Comparison of ENCODE assay signal across 10 cellular contexts in genomic region chr14:76870146-76870545, GRCh38. TPM values are rescaled to one million over a fixed set of nuclear protein-coding genes. Genes with fewer than 3 reads are reported as not detected.
DNase-seq lines count a peak whose midpoint lies in the region; ATAC-seq and TF ChIP-seq lines count a peak whose summit lies in the region.
"Had no signal": no experiment of that assay in that cellular context is flagged by ENCODE, and none has a peak within 500 bp of the region (broad histone marks: within the 10 kb centered on the region; RNA-seq: fewer than 3 reads in every experiment).

No MANE protein-coding gene starts in this region.

- H3K27ac Mint-ChIP-seq in activated CD4-positive, alpha-beta T cell treated with anti-CD3 and anti-CD28 coated beads, Interleukin-2, amount 10 ng/mL, durations not matched to agents 7 days and 5 days = no peak overlapping the region
- H3K27ac Mint-ChIP-seq in chondrocyte (ENCODE audit: unreplicated experiment) = no peak overlapping the region

- DNase-seq in activated CD4-positive, alpha-beta T cell treated with anti-CD3 and anti-CD28 coated beads, Interleukin-2, amount 10 ng/mL, durations not matched to agents 7 days and 5 days = peak; percentile 31
- no peak for DNase-seq in activated CD4-positive, alpha-beta T cell treated with anti-CD3 and anti-CD28 coated beads, Interleukin-2, amount 50 U/mL, for 48 hours
- DNase-seq in NAMALWA (ENCODE audit: low spot score) (peak; percentile 60), chondrocyte (ENCODE audit: low spot score) (no peak), medulla oblongata (ENCODE audit: extremely low spot score) (no peak), HCEC 1CT (no peak)
- DNase-seq: ovary had no signal

- POLR2A ChIA-PET in activated CD4-positive, alpha-beta T cell treated with anti-CD3 and anti-CD28 coated beads, Interleukin-2, amount 10 ng/mL, durations not matched to agents 7 days and 5 days (lab: Charles Lee) = no interaction called here

- no peak overlapping the region for H3K4me3 Mint-ChIP-seq in activated CD4-positive, alpha-beta T cell treated with anti-CD3 and anti-CD28 coated beads, Interleukin-2, amount 10 ng/mL, durations not matched to agents 7 days and 5 days
- H3K4me3 Mint-ChIP-seq in chondrocyte (ENCODE audit: unreplicated experiment) = no peak overlapping the region

- peak; percentile 60 for TF ChIP-seq CTCF in chondrocyte (IDR thresholded peaks at IDR 0.05)

- H3K27me3 Mint-ChIP-seq in activated CD4-positive, alpha-beta T cell treated with anti-CD3 and anti-CD28 coated beads, Interleukin-2, amount 10 ng/mL, durations not matched to agents 7 days and 5 days = no peaks in the 10 kb centered on the region
- peaks cover 16% of the 10 kb centered on the region for H3K27me3 Mint-ChIP-seq in chondrocyte (ENCODE audit: low read depth)

- peaks cover 2% of the 10 kb centered on the region for H3K9me3 Mint-ChIP-seq in activated CD4-positive, alpha-beta T cell treated with anti-CD3 and anti-CD28 coated beads, Interleukin-2, amount 10 ng/mL, durations not matched to agents 7 days and 5 days
- H3K9me3 Mint-ChIP-seq in chondrocyte (ENCODE audit: low read depth) = no peaks in the 10 kb centered on the region

- peaks cover 19% of the 10 kb centered on the region for H3K4me1 Mint-ChIP-seq in activated CD4-positive, alpha-beta T cell treated with anti-CD3 and anti-CD28 coated beads, Interleukin-2, amount 10 ng/mL, durations not matched to agents 7 days and 5 days
- H3K4me1 Mint-ChIP-seq in chondrocyte (ENCODE audit: low read depth) = no peaks in the 10 kb centered on the region

- H3K36me3 Mint-ChIP-seq in activated CD4-positive, alpha-beta T cell treated with anti-CD3 and anti-CD28 coated beads, Interleukin-2, amount 10 ng/mL, durations not matched to agents 7 days and 5 days (ENCODE audit: low read depth) = no peaks in the 10 kb centered on the region
- H3K36me3 Mint-ChIP-seq in chondrocyte (ENCODE audit: low read depth) = no peaks in the 10 kb centered on the region

- CTCF ChIA-PET in activated CD4-positive, alpha-beta T cell treated with anti-CD3 and anti-CD28 coated beads, Interleukin-2, amount 10 ng/mL, durations not matched to agents 7 days and 5 days (lab: Charles Lee) = interaction anchor here (0.7 to 7.4 kb wide), 3 partner anchors 43 to 251 kb away, joined by 3 to 171 read pairs (median 3); no protein-coding TSS in a partner anchor

- ATAC-seq in GM18868 (IDR thresholded peaks at IDR 0.05; ENCODE audit: unreplicated experiment) = no peak
- ATAC-seq in HG02798 (IDR thresholded peaks at IDR 0.05; ENCODE audit: poor library complexity, unreplicated experiment) = no peak

RNA-seq across cellular contexts. Expression of gene LRRC74A, which starts 43.9 kb away (rescaled TPM):
- total RNA-seq in activated CD4-positive, alpha-beta T cell treated with anti-CD3 and anti-CD28 coated beads, Interleukin-2, amount 10 ng/mL, durations not matched to agents 7 days and 5 days = not detected
- total RNA-seq in chondrocyte = not detected in 3 replicates
- total RNA-seq: T-helper 1 cell treated with Interleukin-12 subunit alpha and Interleukin-12 subunit beta and Interleukin-4 antibody, amounts not matched to agents 30 ng/mL and 1 ng/mL, for 36 hours had no signal

RNA-seq across cellular contexts. Expression of gene ANGEL1, which starts 57.5 kb away (rescaled TPM):
- 10 to 100 TPM; 13.7 TPM for total RNA-seq in activated CD4-positive, alpha-beta T cell treated with anti-CD3 and anti-CD28 coated beads, Interleukin-2, amount 10 ng/mL, durations not matched to agents 7 days and 5 days
- total RNA-seq in chondrocyte = 8.6 to 13.8 TPM (median 9.6 TPM) in 3 replicates

Comparison
In these comparisons a context has a peak if more than half of its experiments do, and no peak if none do; other contexts are left out.
1. DNase-seq: peak in activated CD4-positive, alpha-beta T cell treated with anti-CD3 and anti-CD28 coated beads, Interleukin-2, amount 10 ng/mL, durations not matched to agents 7 days and 5 days (single experiment) and NAMALWA (single experiment); none in activated CD4-positive, alpha-beta T cell treated with anti-CD3 and anti-CD28 coated beads, Interleukin-2, amount 50 U/mL, for 48 hours (0 of 2), chondrocyte (single experiment), medulla oblongata (single experiment) and HCEC 1CT (single experiment).